ENCODE assay signal across 17 cellular contexts in genomic region chr7:69603351-69603750, GRCh38. TPM values are rescaled to one million over a fixed set of nuclear protein-coding genes. Genes with fewer than 3 reads are reported as not detected.
A peak's percentile ranks its signal among the peaks of the same experiment; 100 is the strongest.
DNase-seq lines count a peak whose midpoint lies in the region; ATAC-seq and TF ChIP-seq lines count a peak whose summit lies in the region.
"Had no signal": no experiment of that assay in that cellular context is flagged by ENCODE, and none has a peak within 500 bp of the region (broad histone marks: within the 10 kb centered on the region; RNA-seq: fewer than 3 reads in every experiment).

No MANE protein-coding gene starts in this region.

- DNase-seq in GM12864 (ENCODE audit: low read depth) (no peak), adipocyte (ENCODE audit: low read depth) (no peak), progenitor cell of endocrine pancreas (ENCODE audit: low spot score, unreplicated experiment) (no peak), NCI-H2171 (lab: John Stamatoyannopoulos, UW) (no peak)
- no peak for DNase-seq in activated naive CD4-positive, alpha-beta T cell treated with Interleukin-2 at 50 U/mL for 16 hours
- no peak for DNase-seq in stimulated activated CD4-positive, alpha-beta T cell treated with anti-CD3 and anti-CD28 coated beads, Interleukin-1b, Interleukin-23, amount 100 ng/mL, for 48 hours
- DNase-seq: activated CD4-positive, alpha-beta T cell treated with anti-CD3 and anti-CD28 coated beads, Interleukin-2, amount 50 U/mL, for 48 hours; activated T-cell treated with anti-CD3 and anti-CD28 coated beads, Interleukin-2, amount 50 U/mL, for 1 hour; dorsolateral prefrontal cortex; HFFc6; NCI-H1694; NCI-H69; ovary; thyroid gland had no signal

- peaks cover 6% of the 10 kb centered on the region for H3K4me1 Mint-ChIP-seq in progenitor cell of endocrine pancreas (ENCODE audit: low read depth)

- peaks cover 34% of the 10 kb centered on the region for H3K4me1 ChIP-seq in adipocyte (ENCODE audit: control insufficient read depth, insufficient read depth, low read length)

- TF ChIP-seq CTCF in GM12864 (IDR thresholded peaks at IDR 0.05; ENCODE audit: low read depth, low read length, missing control alignments), result no peak
- TF ChIP-seq CTCF in progenitor cell of endocrine pancreas (IDR thresholded peaks at IDR 0.05; ENCODE audit: unreplicated experiment), result no peak

- H3K36me3 Mint-ChIP-seq in progenitor cell of endocrine pancreas (ENCODE audit: insufficient read depth), result no peaks in the 10 kb centered on the region

- no peak overlapping the region for H3K4me3 Mint-ChIP-seq in progenitor cell of endocrine pancreas (ENCODE audit: low read depth)
- H3K4me3 Mint-ChIP-seq: HFFc6 had no signal

- no peak overlapping the region for H3K9ac ChIP-seq in adipocyte (ENCODE audit: low read length)

- ATAC-seq in GM18867 (IDR thresholded peaks at IDR 0.05; ENCODE audit: unreplicated experiment), result peak; percentile 63
- ATAC-seq in HG02884 (IDR thresholded peaks at IDR 0.05; ENCODE audit: unreplicated experiment), result peak; percentile 42

- H3K27me3 Mint-ChIP-seq in progenitor cell of endocrine pancreas, result no peaks in the 10 kb centered on the region

- no peaks in the 10 kb centered on the region for H3K27me3 ChIP-seq in adipocyte (replicated peaks; ENCODE audit: control insufficient read depth, insufficient read depth, low read length)
- H3K27me3 ChIP-seq: dorsolateral prefrontal cortex, ovary, thyroid gland had no signal

- no peak overlapping the region for H3K27ac Mint-ChIP-seq in progenitor cell of endocrine pancreas
- H3K27ac Mint-ChIP-seq: HFFc6 had no signal

- H3K9me3 ChIP-seq in adipocyte (ENCODE audit: control insufficient read depth, low read length), result no peaks in the 10 kb centered on the region
- H3K9me3 ChIP-seq: ovary, thyroid gland had no signal

- no peaks in the 10 kb centered on the region for H3K36me3 ChIP-seq in adipocyte (ENCODE audit: control insufficient read depth, insufficient read depth, low read length, severe bottlenecking)
- H3K36me3 ChIP-seq: cardiac muscle cell, ovary, thyroid gland had no signal

- no peaks in the 10 kb centered on the region for H3K9me3 Mint-ChIP-seq in progenitor cell of endocrine pancreas (ENCODE audit: low read depth)
- H3K9me3 Mint-ChIP-seq: HFFc6 had no signal

- H3K4me3 ChIP-seq in GM12864 (ENCODE audit: low read depth, low read length) (peak overlapping the region; percentile 10; the same call in 1 of the 2 replicates), adipocyte (ENCODE audit: low read length) (peak overlapping the region; percentile 28)
- H3K4me3 ChIP-seq: cardiac muscle cell, dorsolateral prefrontal cortex, ovary, thyroid gland had no signal

RNA-seq across cellular contexts. Expression of gene AUTS2, which starts 5.1 kb away (rescaled TPM):
- total RNA-seq in progenitor cell of endocrine pancreas, result 119 and 125 TPM in 2 replicates
